5 cellular contexts compared by ENCODE assay signal in genomic region chr7:143795653-143796052, GRCh38. TPM values are rescaled to one million over a fixed set of nuclear protein-coding genes. Genes with fewer than 3 reads are reported as not detected.
"Had no signal": no experiment of that assay in that cellular context is flagged by ENCODE, and none has a peak within 500 bp of the region (broad histone marks: within the 10 kb centered on the region; RNA-seq: fewer than 3 reads in every experiment).

No MANE protein-coding gene starts in this region.

RNA-seq across cellular contexts. Expression of gene CTAGE6, which starts 38.2 kb away (rescaled TPM):
- total RNA-seq: occipital lobe, progenitor cell of endocrine pancreas, right atrium auricular region had no signal
- polyA plus RNA-seq: keratinocyte, stomach had no signal
